10 cellular contexts compared by ENCODE assay signal in genomic region chr2:233079473-233079877, GRCh38. TPM values are rescaled to one million over a fixed set of nuclear protein-coding genes. Genes with fewer than 3 reads are reported as not detected.
A peak's percentile ranks its signal among the peaks of the same experiment; 100 is the strongest.
DNase-seq lines count a peak whose midpoint lies in the region; ATAC-seq and TF ChIP-seq lines count a peak whose summit lies in the region.
"Had no signal": no experiment of that assay in that cellular context is flagged by ENCODE, and none has a peak within 500 bp of the region (broad histone marks: within the 10 kb centered on the region; RNA-seq: fewer than 3 reads in every experiment).

No MANE protein-coding gene starts in this region.

- intact Hi-C loops in mucosa of descending colon (cut with DNase I, micrococcal nuclease) (no loop called here), PC-9 (cut with micrococcal nuclease; ENCODE audit: unreplicated experiment) (no loop called here)

- no TSS peak for BruUV-seq in PC-9 (replicated peaks; lab: Mats Ljungman, UMichigan)

- H3K27ac ChIP-seq in PC-9: no peak overlapping the region
- H3K27ac ChIP-seq: thoracic aorta had no signal

- H3K9me3 Mint-ChIP-seq in T-cell (no peaks in the 10 kb centered on the region), WTC11 (no peaks in the 10 kb centered on the region)

- CTCF ChIA-PET in T-cell (lab: Charles Lee): no interaction called here
- CTCF ChIA-PET in PC-9 (lab: Charles Lee): no interaction called here
- CTCF ChIA-PET in WTC11 (lab: Charles Lee): no interaction called here

- H3K36me3 Mint-ChIP-seq in T-cell (peaks cover 31% of the 10 kb centered on the region), WTC11 (no peaks in the 10 kb centered on the region)

- peak overlapping the region in 2 of 3 donors; percentile 62 to 72 for H3K4me3 Mint-ChIP-seq in T-cell
- no peak overlapping the region for H3K4me3 Mint-ChIP-seq in WTC11

- POLR2A ChIA-PET in T-cell (lab: Charles Lee): no interaction called here
- POLR2A ChIA-PET in PC-9 (lab: Charles Lee; ENCODE audit: unreplicated experiment): no interaction called here
- POLR2A ChIA-PET in WTC11 (lab: Charles Lee): no interaction called here

- no peaks in the 10 kb centered on the region for H3K9me3 ChIP-seq in mucosa of descending colon
- no peaks in the 10 kb centered on the region for H3K9me3 ChIP-seq in PC-9 (ENCODE audit: insufficient read depth, low read depth)
- H3K9me3 ChIP-seq: thoracic aorta had no signal

- H4K20me1 ChIP-seq in PC-9 (ENCODE audit: insufficient read depth): no peaks in the 10 kb centered on the region

- H3F3A ChIP-seq in PC-9 (ENCODE audit: insufficient read depth, low read depth): peaks cover 7% of the 10 kb centered on the region; the same call in 1 of the 2 replicates

- H3K9me2 ChIP-seq in PC-9 (ENCODE audit: insufficient read depth): no peaks in the 10 kb centered on the region

- no peak for TF ChIP-seq CTCF in mucosa of descending colon (IDR thresholded peaks at IDR 0.05)
- TF ChIP-seq CTCF in PC-9 (conservative IDR thresholded peaks at IDR 0.05): no peak
- no peak for TF ChIP-seq CTCF in WTC11 (IDR thresholded peaks at IDR 0.05)

- H3K27me3 Mint-ChIP-seq in T-cell (no peaks in the 10 kb centered on the region), WTC11 (ENCODE audit: low read depth) (no peaks in the 10 kb centered on the region)

- ATAC-seq in GM18867 (IDR thresholded peaks at IDR 0.05; ENCODE audit: unreplicated experiment): peak; percentile 49
- ATAC-seq in HG02610 (IDR thresholded peaks at IDR 0.05; ENCODE audit: unreplicated experiment): peak; percentile 37
- ATAC-seq in T-cell (replicated peaks in 1 of 4): peak in 3 of 4 experiments; percentile 5 to 36 (median 18)
- ATAC-seq in mucosa of descending colon: peak; percentile 17
- ATAC-seq in WTC11: no peak
- ATAC-seq: Right ventricle myocardium inferior had no signal

- H2AFZ ChIP-seq in PC-9: no peak overlapping the region

- DNase-seq in T-cell (peak in 5 of 34 experiments; percentile 12 to 40 (median 37)), mucosa of descending colon (no peak), NCI-H748 treated with DMSO at 0.1 percent for 48 hours (lab: John Stamatoyannopoulos, UW) (no peak), PC-9 (no peak), WTC11 (ENCODE audit: low spot score) (no peak), GOT3 (lab: John Stamatoyannopoulos, UW) (no peak)

- peak overlapping the region; percentile 94 for H3K27ac Mint-ChIP-seq in T-cell
- no peak overlapping the region; the same call in 1 of the 2 replicates for H3K27ac Mint-ChIP-seq in WTC11

- H3K4me1 Mint-ChIP-seq in T-cell (peaks cover 60 to 68% (median 68%) of the 10 kb centered on the region in 3 donors), WTC11 (peaks cover 10% of the 10 kb centered on the region; the same call in 1 of the 2 replicates)

- no peaks in the 10 kb centered on the region for H3K27me3 ChIP-seq in PC-9 (ENCODE audit: insufficient read depth, low read depth)

- H3K79me2 ChIP-seq in PC-9 (ENCODE audit: low read depth): no peaks in the 10 kb centered on the region

- H3K4me1 ChIP-seq in mucosa of descending colon (ENCODE audit: low read depth) (peaks cover 23% of the 10 kb centered on the region), PC-9 (replicated peaks; ENCODE audit: insufficient read depth) (peaks cover 22% of the 10 kb centered on the region)

- H3K36me3 ChIP-seq in mucosa of descending colon (ENCODE audit: low read depth) (no peaks in the 10 kb centered on the region), PC-9 (ENCODE audit: low read depth) (no peaks in the 10 kb centered on the region)
- H3K36me3 ChIP-seq: thoracic aorta had no signal

- H3K4me3 ChIP-seq in mucosa of descending colon: no peak overlapping the region
- no peak overlapping the region for H3K4me3 ChIP-seq in PC-9
- H3K4me3 ChIP-seq: thoracic aorta had no signal

- no peak overlapping the region for H3K4me2 ChIP-seq in PC-9

TF ChIP-seq in WTC11, 78 proteins besides CTCF, POLR2A, EP300 and RAD21:
- TF ChIP-seq ETV6 (CRISPR knock-in tag; IDR thresholded peaks at IDR 0.05): no peak
- TF ChIP-seq ZNF416 (CRISPR knock-in tag; IDR thresholded peaks at IDR 0.05): no peak
- no peak for TF ChIP-seq CREB1 (CRISPR knock-in tag; IDR thresholded peaks at IDR 0.05)
- TF ChIP-seq, protein P1, sequence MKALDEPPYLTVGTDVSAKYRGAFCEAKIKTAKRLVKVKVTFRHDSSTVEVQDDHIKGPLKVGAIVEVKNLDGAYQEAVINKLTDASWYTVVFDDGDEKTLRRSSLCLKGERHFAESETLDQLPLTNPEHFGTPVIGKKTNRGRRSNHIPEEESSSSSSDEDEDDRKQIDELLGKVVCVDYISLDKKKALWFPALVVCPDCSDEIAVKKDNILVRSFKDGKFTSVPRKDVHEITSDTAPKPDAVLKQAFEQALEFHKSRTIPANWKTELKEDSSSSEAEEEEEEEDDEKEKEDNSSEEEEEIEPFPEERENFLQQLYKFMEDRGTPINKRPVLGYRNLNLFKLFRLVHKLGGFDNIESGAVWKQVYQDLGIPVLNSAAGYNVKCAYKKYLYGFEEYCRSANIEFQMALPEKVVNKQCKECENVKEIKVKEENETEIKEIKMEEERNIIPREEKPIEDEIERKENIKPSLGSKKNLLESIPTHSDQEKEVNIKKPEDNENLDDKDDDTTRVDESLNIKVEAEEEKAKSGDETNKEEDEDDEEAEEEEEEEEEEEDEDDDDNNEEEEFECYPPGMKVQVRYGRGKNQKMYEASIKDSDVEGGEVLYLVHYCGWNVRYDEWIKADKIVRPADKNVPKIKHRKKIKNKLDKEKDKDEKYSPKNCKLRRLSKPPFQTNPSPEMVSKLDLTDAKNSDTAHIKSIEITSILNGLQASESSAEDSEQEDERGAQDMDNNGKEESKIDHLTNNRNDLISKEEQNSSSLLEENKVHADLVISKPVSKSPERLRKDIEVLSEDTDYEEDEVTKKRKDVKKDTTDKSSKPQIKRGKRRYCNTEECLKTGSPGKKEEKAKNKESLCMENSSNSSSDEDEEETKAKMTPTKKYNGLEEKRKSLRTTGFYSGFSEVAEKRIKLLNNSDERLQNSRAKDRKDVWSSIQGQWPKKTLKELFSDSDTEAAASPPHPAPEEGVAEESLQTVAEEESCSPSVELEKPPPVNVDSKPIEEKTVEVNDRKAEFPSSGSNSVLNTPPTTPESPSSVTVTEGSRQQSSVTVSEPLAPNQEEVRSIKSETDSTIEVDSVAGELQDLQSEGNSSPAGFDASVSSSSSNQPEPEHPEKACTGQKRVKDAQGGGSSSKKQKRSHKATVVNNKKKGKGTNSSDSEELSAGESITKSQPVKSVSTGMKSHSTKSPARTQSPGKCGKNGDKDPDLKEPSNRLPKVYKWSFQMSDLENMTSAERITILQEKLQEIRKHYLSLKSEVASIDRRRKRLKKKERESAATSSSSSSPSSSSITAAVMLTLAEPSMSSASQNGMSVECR (CRISPR knock-in tag; IDR thresholded peaks at IDR 0.05; ENCODE audit: borderline replicate concordance): no peak
- TF ChIP-seq ZNF396 (CRISPR knock-in tag; IDR thresholded peaks at IDR 0.05; ENCODE audit: borderline replicate concordance): no peak

RNA-seq across cellular contexts. Expression of gene INPP5D, which starts 19.3 kb away (rescaled TPM):
- total RNA-seq in T-cell: 100 to 1,000 TPM; 108 to 216 (median 135) TPM
- 10 to 100 TPM in 1 of 3 donors, 1 to 10 TPM in 2; 8.2 to 14.4 (median 9.1) TPM for total RNA-seq in mucosa of descending colon
- 0.55 and 0.74 TPM in 2 replicates for total RNA-seq in PC-9 (2021)
- 17.2 to 23.7 TPM (median 22.3 TPM) in 3 replicates for total RNA-seq in WTC11 (2021)

RNA-seq across cellular contexts. Expression of gene NEU2, which starts 47.0 kb away (rescaled TPM):
- total RNA-seq in T-cell: not detected
- total RNA-seq in mucosa of descending colon: not detected
- not detected in 2 replicates for total RNA-seq in PC-9 (2021)
- total RNA-seq in WTC11 (2021): not detected in 3 replicates
- total RNA-seq: Right ventricle myocardium inferior, thoracic aorta had no signal
